18 cellular contexts compared by ENCODE assay signal in the genomic region with DNA sequence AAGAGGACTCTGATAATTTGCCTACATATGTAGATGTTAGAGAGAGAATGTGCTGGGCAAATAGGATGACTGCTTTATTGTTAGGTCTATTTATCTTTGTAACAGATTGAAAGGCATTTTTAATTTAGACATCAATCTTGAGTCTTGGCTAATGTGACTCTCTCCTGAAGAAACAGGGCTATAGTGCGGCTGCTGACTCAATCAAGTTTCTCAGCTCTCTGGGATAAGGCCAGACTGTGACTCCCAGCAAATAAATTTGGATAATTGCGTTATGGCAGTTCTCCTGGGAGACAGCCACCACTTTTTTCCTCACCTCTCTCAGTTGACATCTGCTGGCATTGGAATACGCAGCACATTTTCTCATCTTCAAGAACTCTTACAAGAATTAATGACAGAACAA.
DNase-seq lines count a peak whose midpoint lies in the region; ATAC-seq and TF ChIP-seq lines count a peak whose summit lies in the region.
"Had no signal": no experiment of that assay in that cellular context is flagged by ENCODE, and none has a peak within 500 bp of the region (broad histone marks: within the 10 kb centered on the region; RNA-seq: fewer than 3 reads in every experiment).

No MANE protein-coding gene starts in this region.

- peaks cover 6% of the 10 kb centered on the region for H3K9me3 Mint-ChIP-seq in nephron
- peaks cover 2% of the 10 kb centered on the region for H3K9me3 Mint-ChIP-seq in activated naive CD8-positive, alpha-beta T cell treated with anti-CD3 and anti-CD28 coated beads for 36 hours
- H3K9me3 Mint-ChIP-seq in natural killer cell treated with Interleukin-12 subunit alpha and Interleukin-12 subunit beta and Interleukin-15 and Interleukin-18, amount 100 ng/mL, for 72 hours, result peaks cover 17% of the 10 kb centered on the region

- H3K4me3 Mint-ChIP-seq in nephron, result no peak overlapping the region
- no peak overlapping the region for H3K4me3 Mint-ChIP-seq in activated naive CD8-positive, alpha-beta T cell treated with anti-CD3 and anti-CD28 coated beads for 36 hours
- no peak overlapping the region for H3K4me3 Mint-ChIP-seq in natural killer cell treated with Interleukin-12 subunit alpha and Interleukin-12 subunit beta and Interleukin-15 and Interleukin-18, amount 100 ng/mL, for 72 hours
- H3K4me3 Mint-ChIP-seq: activated naive CD4-positive, alpha-beta T cell treated with anti-CD3 and anti-CD28 coated beads for 36 hours; B cell had no signal

- TF ChIP-seq CTCF in LNCaP clone FGC (IDR thresholded peaks at IDR 0.05; ENCODE audit: control insufficient read depth, extremely low read depth, insufficient read depth) (no peak), nephron (IDR thresholded peaks at IDR 0.05; ENCODE audit: unreplicated experiment in 3 of 3) (no peak)

- DNase-seq in LNCaP clone FGC (ENCODE audit: low read depth) (peak; percentile 4), NCI-H226 (peak; percentile 69), astrocyte of the hippocampus (ENCODE audit: low read depth, low spot score) (peak; percentile 91), hepatic stellate cell (ENCODE audit: low spot score) (no peak), T-helper 1 cell (no peak)
- no peak for DNase-seq in activated naive CD8-positive, alpha-beta T cell treated with anti-CD3 and anti-CD28 coated beads for 36 hours
- DNase-seq in natural killer cell treated with Interleukin-12 subunit alpha and Interleukin-12 subunit beta and Interleukin-15 and Interleukin-18, amount 100 ng/mL, for 72 hours (ENCODE audit: low spot score), result no peak
- DNase-seq: activated CD4-positive, alpha-beta T cell treated with anti-CD3 and anti-CD28 coated beads for 48 hours; activated naive CD4-positive, alpha-beta T cell treated with anti-CD3 and anti-CD28 coated beads for 36 hours; dorsolateral prefrontal cortex; H7; left cardiac atrium; pancreas; tibial artery had no signal

- H3K27me3 Mint-ChIP-seq in nephron (ENCODE audit: low read depth), result no peaks in the 10 kb centered on the region
- H3K27me3 Mint-ChIP-seq in activated naive CD8-positive, alpha-beta T cell treated with anti-CD3 and anti-CD28 coated beads for 36 hours, result no peaks in the 10 kb centered on the region
- H3K27me3 Mint-ChIP-seq in natural killer cell treated with Interleukin-12 subunit alpha and Interleukin-12 subunit beta and Interleukin-15 and Interleukin-18, amount 100 ng/mL, for 72 hours, result no peaks in the 10 kb centered on the region
- H3K27me3 Mint-ChIP-seq: B cell had no signal

- peaks cover 28% of the 10 kb centered on the region for H3K4me1 Mint-ChIP-seq in nephron
- H3K4me1 Mint-ChIP-seq in activated naive CD8-positive, alpha-beta T cell treated with anti-CD3 and anti-CD28 coated beads for 36 hours, result no peaks in the 10 kb centered on the region
- H3K4me1 Mint-ChIP-seq in natural killer cell treated with Interleukin-12 subunit alpha and Interleukin-12 subunit beta and Interleukin-15 and Interleukin-18, amount 100 ng/mL, for 72 hours (ENCODE audit: low read depth in 2 of 2), result no peaks in the 10 kb centered on the region
- H3K4me1 Mint-ChIP-seq: B cell had no signal

- no peak for ATAC-seq in natural killer cell treated with Interleukin-12 subunit alpha and Interleukin-12 subunit beta and Interleukin-15 and Interleukin-18, amount 100 ng/mL, for 72 hours
- ATAC-seq: esophagus mucosa had no signal

- H3K27ac Mint-ChIP-seq in nephron, result peak overlapping the region; percentile 40 to 93 (median 70)
- no peak overlapping the region for H3K27ac Mint-ChIP-seq in activated naive CD8-positive, alpha-beta T cell treated with anti-CD3 and anti-CD28 coated beads for 36 hours
- no peak overlapping the region for H3K27ac Mint-ChIP-seq in natural killer cell treated with Interleukin-12 subunit alpha and Interleukin-12 subunit beta and Interleukin-15 and Interleukin-18, amount 100 ng/mL, for 72 hours
- H3K27ac Mint-ChIP-seq: activated naive CD4-positive, alpha-beta T cell treated with anti-CD3 and anti-CD28 coated beads for 36 hours; B cell had no signal

- no peak overlapping the region for H3K4me3 ChIP-seq in LNCaP clone FGC (ENCODE audit: low read depth, low read length)
- H3K4me3 ChIP-seq: breast epithelium, dorsolateral prefrontal cortex, pancreas, tibial artery had no signal

- H3K36me3 Mint-ChIP-seq in nephron (ENCODE audit: low read depth), result no peaks in the 10 kb centered on the region
- peaks cover 2% of the 10 kb centered on the region for H3K36me3 Mint-ChIP-seq in activated naive CD8-positive, alpha-beta T cell treated with anti-CD3 and anti-CD28 coated beads for 36 hours
- peaks cover under 1% of the 10 kb centered on the region for H3K36me3 Mint-ChIP-seq in natural killer cell treated with Interleukin-12 subunit alpha and Interleukin-12 subunit beta and Interleukin-15 and Interleukin-18, amount 100 ng/mL, for 72 hours

Comparison
In these comparisons a context has a peak if more than half of its experiments do, and no peak if none do; other contexts are left out.
1. DNase-seq: peak in LNCaP clone FGC (single experiment), NCI-H226 (single experiment) and astrocyte of the hippocampus (single experiment); none in hepatic stellate cell (single experiment), activated naive CD8-positive, alpha-beta T cell treated with anti-CD3 and anti-CD28 coated beads for 36 hours (single experiment), natural killer cell treated with Interleukin-12 subunit alpha and Interleukin-12 subunit beta and Interleukin-15 and Interleukin-18, amount 100 ng/mL, for 72 hours (single experiment) and T-helper 1 cell (0 of 5).
2. H3K27ac Mint-ChIP-seq: peak in nephron (3 of 3); none in activated naive CD8-positive, alpha-beta T cell treated with anti-CD3 and anti-CD28 coated beads for 36 hours (single experiment) and natural killer cell treated with Interleukin-12 subunit alpha and Interleukin-12 subunit beta and Interleukin-15 and Interleukin-18, amount 100 ng/mL, for 72 hours (0 of 2).